ENCODE assay signal across 1 cellular context in the genomic region with DNA sequence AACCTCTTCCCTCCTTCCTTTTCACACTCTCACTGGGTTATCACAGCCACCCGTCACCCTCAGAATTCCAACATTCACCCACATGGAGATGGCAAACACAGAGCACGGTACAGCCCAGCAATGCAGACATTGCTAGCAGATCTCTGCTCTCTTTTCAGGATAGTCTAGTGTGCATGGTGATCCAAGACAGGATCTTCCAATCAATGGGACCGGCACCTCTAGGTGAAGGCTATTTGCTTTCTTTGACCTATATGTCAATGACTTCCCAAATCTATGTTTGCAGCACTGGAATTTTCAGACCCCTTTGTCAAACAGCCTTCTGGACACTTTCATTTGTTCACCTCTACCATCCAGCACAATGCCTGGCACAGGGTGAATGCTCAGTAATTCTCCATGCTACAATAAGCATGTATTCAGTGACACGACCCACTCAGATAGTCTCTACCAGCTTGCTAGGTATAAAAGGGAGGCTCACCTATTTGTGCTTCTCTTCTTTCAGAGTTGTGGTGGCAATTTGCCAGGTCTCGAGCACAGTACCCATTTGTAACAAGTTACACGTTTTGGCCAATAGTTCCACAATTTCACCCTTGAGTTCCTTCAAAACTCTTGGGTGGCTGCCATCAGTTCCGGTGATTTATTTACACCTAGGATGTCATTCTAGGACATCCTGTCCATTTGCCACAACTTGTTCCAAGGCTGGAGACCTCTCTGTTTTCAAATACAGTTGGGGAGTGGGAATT.
TF ChIP-seq lines count a peak whose summit lies in the region.

No MANE protein-coding gene starts in this region.

TF ChIP-seq in HepG2, 621 proteins besides CTCF, POLR2A, EP300 and RAD21 (continued from another document and continues in another):
- TF ChIP-seq HOXA5 (CRISPR knock-in tag; IDR thresholded peaks at IDR 0.05) (0 out of 2 replicates have a peak, but pooled peaks have one; percentile 45), RFXAP (CRISPR knock-in tag; IDR thresholded peaks at IDR 0.05; ENCODE audit: borderline replicate concordance) (no peak), MED1 (CRISPR knock-in tag; IDR thresholded peaks at IDR 0.05) (peak; percentile 81), ZNF101 (CRISPR knock-in tag; IDR thresholded peaks at IDR 0.05; ENCODE audit: borderline replicate concordance, low read depth) (no peak), HMG20A (CRISPR knock-in tag; IDR thresholded peaks at IDR 0.05; ENCODE audit: borderline replicate concordance) (peak; percentile 16; the same call in 1 of the 2 replicates), TBX2 (CRISPR knock-in tag; IDR thresholded peaks at IDR 0.05; ENCODE audit: borderline replicate concordance) (peak; percentile 82), IRX3 (CRISPR knock-in tag; IDR thresholded peaks at IDR 0.05; ENCODE audit: borderline replicate concordance, low read depth) (no peak), PITX1 (CRISPR knock-in tag; IDR thresholded peaks at IDR 0.05) (0 out of 2 replicates have a peak, but pooled peaks have one; percentile 7), RXRB (CRISPR knock-in tag; IDR thresholded peaks at IDR 0.05; ENCODE audit: borderline replicate concordance) (peak; percentile 88), TBX3 (IDR thresholded peaks at IDR 0.05; ENCODE audit: borderline replicate concordance) (peak; percentile 8; the same call in 1 of the 2 replicates), ZNF564 (CRISPR knock-in tag; IDR thresholded peaks at IDR 0.05) (no peak), HOXA3 (CRISPR knock-in tag; IDR thresholded peaks at IDR 0.05) (peak; percentile 17; the same call in 1 of the 2 replicates), EEA1 (CRISPR knock-in tag; IDR thresholded peaks at IDR 0.05; ENCODE audit: borderline replicate concordance) (no peak), ZNF556 (CRISPR knock-in tag; IDR thresholded peaks at IDR 0.05; ENCODE audit: borderline replicate concordance) (0 out of 2 replicates have a peak, but pooled peaks have one; percentile 27), ZNF629 (CRISPR knock-in tag; conservative IDR thresholded peaks at IDR 0.05) (no peak), SOX13 (IDR thresholded peaks at IDR 0.05) (no peak), SOX13 (CRISPR knock-in tag; conservative IDR thresholded peaks at IDR 0.05 in 1 of 2, IDR thresholded peaks at IDR 0.05 in 1 of 2) (peak in 1 of 2 experiments; percentile 7; a peak in 1 of 4 replicates), NAIF1 (CRISPR knock-in tag; IDR thresholded peaks at IDR 0.05; ENCODE audit: borderline replicate concordance) (no peak), NFYB (CRISPR knock-in tag; IDR thresholded peaks at IDR 0.05) (no peak), GTF3A (CRISPR knock-in tag; conservative IDR thresholded peaks at IDR 0.05) (no peak), ARNT (IDR thresholded peaks at IDR 0.05) (no peak), KLF12 (CRISPR knock-in tag; IDR thresholded peaks at IDR 0.05; ENCODE audit: borderline replicate concordance) (no peak), ZNF160 (CRISPR knock-in tag; IDR thresholded peaks at IDR 0.05) (no peak), KMT2A (CRISPR knock-in tag; IDR thresholded peaks at IDR 0.05) (no peak), FIP1L1 (IDR thresholded peaks at IDR 0.05; ENCODE audit: borderline replicate concordance, insufficient read depth, low read depth, low read length) (no peak), SRSF9 (IDR thresholded peaks at IDR 0.05; ENCODE audit: borderline replicate concordance, insufficient read depth, low read depth, low read length, poor library complexity, severe bottlenecking) (no peak), ZSCAN21 (CRISPR knock-in tag; IDR thresholded peaks at IDR 0.05; ENCODE audit: borderline replicate concordance) (peak; percentile 31; the same call in 1 of the 2 replicates)
- TF ChIP-seq, protein P1, sequence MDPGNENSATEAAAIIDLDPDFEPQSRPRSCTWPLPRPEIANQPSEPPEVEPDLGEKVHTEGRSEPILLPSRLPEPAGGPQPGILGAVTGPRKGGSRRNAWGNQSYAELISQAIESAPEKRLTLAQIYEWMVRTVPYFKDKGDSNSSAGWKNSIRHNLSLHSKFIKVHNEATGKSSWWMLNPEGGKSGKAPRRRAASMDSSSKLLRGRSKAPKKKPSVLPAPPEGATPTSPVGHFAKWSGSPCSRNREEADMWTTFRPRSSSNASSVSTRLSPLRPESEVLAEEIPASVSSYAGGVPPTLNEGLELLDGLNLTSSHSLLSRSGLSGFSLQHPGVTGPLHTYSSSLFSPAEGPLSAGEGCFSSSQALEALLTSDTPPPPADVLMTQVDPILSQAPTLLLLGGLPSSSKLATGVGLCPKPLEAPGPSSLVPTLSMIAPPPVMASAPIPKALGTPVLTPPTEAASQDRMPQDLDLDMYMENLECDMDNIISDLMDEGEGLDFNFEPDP (CRISPR knock-in tag; conservative IDR thresholded peaks at IDR 0.05), result 0 out of 2 replicates have a peak, but pooled peaks have one; percentile 25
- TF ChIP-seq, protein P2, sequence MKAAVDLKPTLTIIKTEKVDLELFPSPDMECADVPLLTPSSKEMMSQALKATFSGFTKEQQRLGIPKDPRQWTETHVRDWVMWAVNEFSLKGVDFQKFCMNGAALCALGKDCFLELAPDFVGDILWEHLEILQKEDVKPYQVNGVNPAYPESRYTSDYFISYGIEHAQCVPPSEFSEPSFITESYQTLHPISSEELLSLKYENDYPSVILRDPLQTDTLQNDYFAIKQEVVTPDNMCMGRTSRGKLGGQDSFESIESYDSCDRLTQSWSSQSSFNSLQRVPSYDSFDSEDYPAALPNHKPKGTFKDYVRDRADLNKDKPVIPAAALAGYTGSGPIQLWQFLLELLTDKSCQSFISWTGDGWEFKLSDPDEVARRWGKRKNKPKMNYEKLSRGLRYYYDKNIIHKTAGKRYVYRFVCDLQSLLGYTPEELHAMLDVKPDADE (CRISPR knock-in tag; IDR thresholded peaks at IDR 0.05), result no peak
- TF ChIP-seq, protein P3, sequence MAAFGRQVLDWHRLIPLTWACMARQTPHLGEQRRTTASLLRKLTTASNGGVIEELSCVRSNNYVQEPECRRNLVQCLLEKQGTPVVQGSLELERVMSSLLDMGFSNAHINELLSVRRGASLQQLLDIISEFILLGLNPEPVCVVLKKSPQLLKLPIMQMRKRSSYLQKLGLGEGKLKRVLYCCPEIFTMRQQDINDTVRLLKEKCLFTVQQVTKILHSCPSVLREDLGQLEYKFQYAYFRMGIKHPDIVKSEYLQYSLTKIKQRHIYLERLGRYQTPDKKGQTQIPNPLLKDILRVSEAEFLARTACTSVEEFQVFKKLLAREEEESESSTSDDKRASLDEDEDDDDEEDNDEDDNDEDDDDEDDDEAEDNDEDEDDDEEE (CRISPR knock-in tag; IDR thresholded peaks at IDR 0.05), result no peak
- TF ChIP-seq, protein P4, sequence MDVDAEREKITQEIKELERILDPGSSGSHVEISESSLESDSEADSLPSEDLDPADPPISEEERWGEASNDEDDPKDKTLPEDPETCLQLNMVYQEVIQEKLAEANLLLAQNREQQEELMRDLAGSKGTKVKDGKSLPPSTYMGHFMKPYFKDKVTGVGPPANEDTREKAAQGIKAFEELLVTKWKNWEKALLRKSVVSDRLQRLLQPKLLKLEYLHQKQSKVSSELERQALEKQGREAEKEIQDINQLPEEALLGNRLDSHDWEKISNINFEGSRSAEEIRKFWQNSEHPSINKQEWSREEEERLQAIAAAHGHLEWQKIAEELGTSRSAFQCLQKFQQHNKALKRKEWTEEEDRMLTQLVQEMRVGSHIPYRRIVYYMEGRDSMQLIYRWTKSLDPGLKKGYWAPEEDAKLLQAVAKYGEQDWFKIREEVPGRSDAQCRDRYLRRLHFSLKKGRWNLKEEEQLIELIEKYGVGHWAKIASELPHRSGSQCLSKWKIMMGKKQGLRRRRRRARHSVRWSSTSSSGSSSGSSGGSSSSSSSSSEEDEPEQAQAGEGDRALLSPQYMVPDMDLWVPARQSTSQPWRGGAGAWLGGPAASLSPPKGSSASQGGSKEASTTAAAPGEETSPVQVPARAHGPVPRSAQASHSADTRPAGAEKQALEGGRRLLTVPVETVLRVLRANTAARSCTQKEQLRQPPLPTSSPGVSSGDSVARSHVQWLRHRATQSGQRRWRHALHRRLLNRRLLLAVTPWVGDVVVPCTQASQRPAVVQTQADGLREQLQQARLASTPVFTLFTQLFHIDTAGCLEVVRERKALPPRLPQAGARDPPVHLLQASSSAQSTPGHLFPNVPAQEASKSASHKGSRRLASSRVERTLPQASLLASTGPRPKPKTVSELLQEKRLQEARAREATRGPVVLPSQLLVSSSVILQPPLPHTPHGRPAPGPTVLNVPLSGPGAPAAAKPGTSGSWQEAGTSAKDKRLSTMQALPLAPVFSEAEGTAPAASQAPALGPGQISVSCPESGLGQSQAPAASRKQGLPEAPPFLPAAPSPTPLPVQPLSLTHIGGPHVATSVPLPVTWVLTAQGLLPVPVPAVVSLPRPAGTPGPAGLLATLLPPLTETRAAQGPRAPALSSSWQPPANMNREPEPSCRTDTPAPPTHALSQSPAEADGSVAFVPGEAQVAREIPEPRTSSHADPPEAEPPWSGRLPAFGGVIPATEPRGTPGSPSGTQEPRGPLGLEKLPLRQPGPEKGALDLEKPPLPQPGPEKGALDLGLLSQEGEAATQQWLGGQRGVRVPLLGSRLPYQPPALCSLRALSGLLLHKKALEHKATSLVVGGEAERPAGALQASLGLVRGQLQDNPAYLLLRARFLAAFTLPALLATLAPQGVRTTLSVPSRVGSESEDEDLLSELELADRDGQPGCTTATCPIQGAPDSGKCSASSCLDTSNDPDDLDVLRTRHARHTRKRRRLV (CRISPR knock-in tag; IDR thresholded peaks at IDR 0.05), result no peak
- TF ChIP-seq, protein P5, sequence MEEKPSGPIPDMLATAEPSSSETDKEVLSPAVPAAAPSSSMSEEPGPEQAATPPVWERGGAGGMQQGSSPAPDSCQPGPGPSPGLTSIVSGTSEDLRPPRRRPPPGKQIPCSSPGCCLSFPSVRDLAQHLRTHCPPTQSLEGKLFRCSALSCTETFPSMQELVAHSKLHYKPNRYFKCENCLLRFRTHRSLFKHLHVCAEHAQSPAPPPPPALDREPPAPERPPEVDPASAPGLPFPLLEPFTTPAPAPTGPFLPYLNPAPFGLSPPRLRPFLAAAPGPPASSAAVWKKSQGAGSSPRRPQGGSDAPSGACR (CRISPR knock-in tag; IDR thresholded peaks at IDR 0.05), result 0 out of 2 replicates have a peak, but pooled peaks have one; percentile 36
- TF ChIP-seq, protein P6, sequence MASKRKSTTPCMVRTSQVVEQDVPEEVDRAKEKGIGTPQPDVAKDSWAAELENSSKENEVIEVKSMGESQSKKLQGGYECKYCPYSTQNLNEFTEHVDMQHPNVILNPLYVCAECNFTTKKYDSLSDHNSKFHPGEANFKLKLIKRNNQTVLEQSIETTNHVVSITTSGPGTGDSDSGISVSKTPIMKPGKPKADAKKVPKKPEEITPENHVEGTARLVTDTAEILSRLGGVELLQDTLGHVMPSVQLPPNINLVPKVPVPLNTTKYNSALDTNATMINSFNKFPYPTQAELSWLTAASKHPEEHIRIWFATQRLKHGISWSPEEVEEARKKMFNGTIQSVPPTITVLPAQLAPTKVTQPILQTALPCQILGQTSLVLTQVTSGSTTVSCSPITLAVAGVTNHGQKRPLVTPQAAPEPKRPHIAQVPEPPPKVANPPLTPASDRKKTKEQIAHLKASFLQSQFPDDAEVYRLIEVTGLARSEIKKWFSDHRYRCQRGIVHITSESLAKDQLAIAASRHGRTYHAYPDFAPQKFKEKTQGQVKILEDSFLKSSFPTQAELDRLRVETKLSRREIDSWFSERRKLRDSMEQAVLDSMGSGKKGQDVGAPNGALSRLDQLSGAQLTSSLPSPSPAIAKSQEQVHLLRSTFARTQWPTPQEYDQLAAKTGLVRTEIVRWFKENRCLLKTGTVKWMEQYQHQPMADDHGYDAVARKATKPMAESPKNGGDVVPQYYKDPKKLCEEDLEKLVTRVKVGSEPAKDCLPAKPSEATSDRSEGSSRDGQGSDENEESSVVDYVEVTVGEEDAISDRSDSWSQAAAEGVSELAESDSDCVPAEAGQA (IDR thresholded peaks at IDR 0.05; ENCODE audit: low read depth), result no peak
- TF ChIP-seq, protein P6 (CRISPR knock-in tag; IDR thresholded peaks at IDR 0.05; ENCODE audit: borderline replicate concordance), result no peak
- TF ChIP-seq, protein P7, sequence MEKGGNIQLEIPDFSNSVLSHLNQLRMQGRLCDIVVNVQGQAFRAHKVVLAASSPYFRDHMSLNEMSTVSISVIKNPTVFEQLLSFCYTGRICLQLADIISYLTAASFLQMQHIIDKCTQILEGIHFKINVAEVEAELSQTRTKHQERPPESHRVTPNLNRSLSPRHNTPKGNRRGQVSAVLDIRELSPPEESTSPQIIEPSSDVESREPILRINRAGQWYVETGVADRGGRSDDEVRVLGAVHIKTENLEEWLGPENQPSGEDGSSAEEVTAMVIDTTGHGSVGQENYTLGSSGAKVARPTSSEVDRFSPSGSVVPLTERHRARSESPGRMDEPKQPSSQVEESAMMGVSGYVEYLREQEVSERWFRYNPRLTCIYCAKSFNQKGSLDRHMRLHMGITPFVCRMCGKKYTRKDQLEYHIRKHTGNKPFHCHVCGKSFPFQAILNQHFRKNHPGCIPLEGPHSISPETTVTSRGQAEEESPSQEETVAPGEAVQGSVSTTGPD (CRISPR knock-in tag; IDR thresholded peaks at IDR 0.05), result peak; percentile 75
